In the genomic region with DNA sequence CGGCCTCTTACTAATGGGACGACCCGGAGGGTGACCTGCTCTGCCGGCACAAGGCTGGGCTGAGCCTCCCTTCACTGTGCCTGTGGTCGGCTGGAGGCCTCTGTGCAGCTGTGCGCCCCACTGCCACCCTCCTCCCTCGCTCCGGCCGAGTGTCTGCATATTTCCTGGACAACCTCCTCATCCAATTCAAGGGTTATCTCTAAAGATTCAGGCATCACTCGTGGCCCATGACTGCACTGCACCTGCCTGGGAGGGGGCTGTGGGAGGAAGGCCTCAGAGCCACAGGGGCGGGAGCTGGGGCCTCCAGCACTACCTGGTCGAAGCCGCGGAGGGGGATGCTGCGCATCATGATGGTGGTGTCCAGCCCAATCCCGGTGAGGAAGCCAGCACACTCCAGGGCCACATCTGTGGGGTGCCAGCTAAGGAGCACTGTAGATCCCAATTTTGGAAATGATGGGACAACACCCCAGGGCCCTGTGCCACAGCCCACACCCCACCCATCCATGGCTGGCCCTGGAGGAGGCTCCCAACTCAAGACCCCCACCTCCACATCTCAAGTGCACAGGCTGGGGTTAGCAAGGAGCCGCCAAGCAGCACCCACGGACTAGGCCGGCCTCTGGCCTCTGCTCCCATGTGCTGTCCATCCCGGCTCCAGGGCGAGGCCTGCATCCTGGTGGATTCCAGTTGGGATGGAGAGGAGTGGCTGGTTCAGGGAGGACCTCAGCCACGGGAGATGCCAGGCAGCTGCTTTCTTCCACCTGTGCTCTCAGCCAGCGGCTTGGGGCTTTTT, we compare ENCODE assay signal across 20 cellular contexts.
"Had no signal": no experiment of that assay in that cellular context is flagged by ENCODE, and none has a peak within 500 bp of the region (broad histone marks: within the 10 kb centered on the region; RNA-seq: fewer than 3 reads in every experiment).

No MANE protein-coding gene starts in this region.

- H3K9me3 Mint-ChIP-seq: activated CD4-positive, alpha-beta memory T cell treated with anti-CD3 and anti-CD28 coated beads for 36 hours; activated naive CD4-positive, alpha-beta T cell treated with anti-CD3 and anti-CD28 coated beads, Interleukin-2, amount 10 ng/mL, durations not matched to agents 7 days and 5 days; activated T-cell treated with anti-CD3 and anti-CD28 coated beads, Interleukin-2, amount 50 U/mL, for 72 hours; mesothelial cell of epicardium; naive thymus-derived CD8-positive, alpha-beta T cell; neural progenitor cell had no signal

- H3K36me3 Mint-ChIP-seq: brain, neural progenitor cell had no signal

- H3K27ac Mint-ChIP-seq: activated CD4-positive, alpha-beta memory T cell treated with anti-CD3 and anti-CD28 coated beads for 36 hours; activated T-cell treated with anti-CD3 and anti-CD28 coated beads, Interleukin-2, amount 50 U/mL, for 72 hours; mesothelial cell of epicardium had no signal

- H3K36me3 ChIP-seq: neural progenitor cell had no signal

- H3K4me3 Mint-ChIP-seq: activated CD4-positive, alpha-beta memory T cell treated with anti-CD3 and anti-CD28 coated beads for 36 hours; activated naive CD4-positive, alpha-beta T cell treated with anti-CD3 and anti-CD28 coated beads, Interleukin-2, amount 10 ng/mL, durations not matched to agents 7 days and 5 days; activated T-cell treated with anti-CD3 and anti-CD28 coated beads, Interleukin-2, amount 50 U/mL, for 72 hours; brain; mesothelial cell of epicardium; neural progenitor cell had no signal

- H3K4me1 ChIP-seq: left lung, upper lobe of left lung had no signal

- ATAC-seq: left lung; naive thymus-derived CD8-positive, alpha-beta T cell had no signal

- H3K27ac ChIP-seq: left lung, neural progenitor cell, thoracic aorta, upper lobe of left lung had no signal

- H3K27me3 ChIP-seq: left lung, upper lobe of left lung had no signal

- H3K9me3 ChIP-seq: left lung, thoracic aorta, upper lobe of left lung had no signal

- H3K4me3 ChIP-seq: left lung, neural progenitor cell, thoracic aorta, upper lobe of left lung had no signal

- DNase-seq: activated CD4-positive, alpha-beta memory T cell treated with anti-CD3 and anti-CD28 coated beads for 36 hours; activated effector memory CD4-positive, alpha-beta T cell treated with Interleukin-2 at 50 U/mL for 16 hours; activated naive CD4-positive, alpha-beta T cell treated with anti-CD3 and anti-CD28 coated beads, Interleukin-2, amount 10 ng/mL, durations not matched to agents 7 days and 5 days; aorta; caudate nucleus; dermis blood vessel endothelial cell; effector CD8-positive, alpha-beta T cell; erythroblast; foreskin fibroblast; mammary epithelial cell; naive thymus-derived CD8-positive, alpha-beta T cell; stimulated activated CD4-positive, alpha-beta T cell treated with anti-CD3 and anti-CD28 coated beads, Interleukin-4, amount 100 ng/mL, for 1 hour; stimulated activated naive CD4-positive, alpha-beta T cell treated with Interleukin-2 at 50 U/mL for 16 hours had no signal
